ENCODE assay signal across 1 cellular context in the genomic region with DNA sequence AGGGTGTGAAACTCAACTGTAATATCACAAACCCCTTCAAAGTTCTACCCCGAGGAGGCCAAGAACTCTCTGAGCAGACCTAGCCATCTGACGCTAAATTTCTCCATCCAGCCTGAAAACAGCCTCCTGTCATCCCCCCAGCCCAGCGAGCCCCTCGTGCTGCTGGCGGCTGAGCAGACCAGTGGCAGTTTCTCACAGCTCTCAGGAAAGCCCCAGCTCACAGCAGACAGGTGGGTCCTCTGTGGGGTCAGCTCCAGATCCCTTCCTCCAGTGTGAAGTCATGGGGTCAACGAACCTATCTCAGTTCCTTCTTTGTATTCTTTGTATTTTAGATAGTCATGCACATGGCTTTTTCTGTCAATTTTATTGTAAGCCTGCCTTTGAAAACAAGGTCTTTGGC.
TF ChIP-seq lines count a peak whose summit lies in the region.

No MANE protein-coding gene starts in this region.

TF ChIP-seq in GM12878, 131 proteins besides CTCF, POLR2A, EP300 and RAD21 (continued from another document):
- TF ChIP-seq, protein P1, sequence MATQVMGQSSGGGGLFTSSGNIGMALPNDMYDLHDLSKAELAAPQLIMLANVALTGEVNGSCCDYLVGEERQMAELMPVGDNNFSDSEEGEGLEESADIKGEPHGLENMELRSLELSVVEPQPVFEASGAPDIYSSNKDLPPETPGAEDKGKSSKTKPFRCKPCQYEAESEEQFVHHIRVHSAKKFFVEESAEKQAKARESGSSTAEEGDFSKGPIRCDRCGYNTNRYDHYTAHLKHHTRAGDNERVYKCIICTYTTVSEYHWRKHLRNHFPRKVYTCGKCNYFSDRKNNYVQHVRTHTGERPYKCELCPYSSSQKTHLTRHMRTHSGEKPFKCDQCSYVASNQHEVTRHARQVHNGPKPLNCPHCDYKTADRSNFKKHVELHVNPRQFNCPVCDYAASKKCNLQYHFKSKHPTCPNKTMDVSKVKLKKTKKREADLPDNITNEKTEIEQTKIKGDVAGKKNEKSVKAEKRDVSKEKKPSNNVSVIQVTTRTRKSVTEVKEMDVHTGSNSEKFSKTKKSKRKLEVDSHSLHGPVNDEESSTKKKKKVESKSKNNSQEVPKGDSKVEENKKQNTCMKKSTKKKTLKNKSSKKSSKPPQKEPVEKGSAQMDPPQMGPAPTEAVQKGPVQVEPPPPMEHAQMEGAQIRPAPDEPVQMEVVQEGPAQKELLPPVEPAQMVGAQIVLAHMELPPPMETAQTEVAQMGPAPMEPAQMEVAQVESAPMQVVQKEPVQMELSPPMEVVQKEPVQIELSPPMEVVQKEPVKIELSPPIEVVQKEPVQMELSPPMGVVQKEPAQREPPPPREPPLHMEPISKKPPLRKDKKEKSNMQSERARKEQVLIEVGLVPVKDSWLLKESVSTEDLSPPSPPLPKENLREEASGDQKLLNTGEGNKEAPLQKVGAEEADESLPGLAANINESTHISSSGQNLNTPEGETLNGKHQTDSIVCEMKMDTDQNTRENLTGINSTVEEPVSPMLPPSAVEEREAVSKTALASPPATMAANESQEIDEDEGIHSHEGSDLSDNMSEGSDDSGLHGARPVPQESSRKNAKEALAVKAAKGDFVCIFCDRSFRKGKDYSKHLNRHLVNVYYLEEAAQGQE (IDR thresholded peaks at IDR 0.05; ENCODE audit: low read depth, low read length): no peak
- TF ChIP-seq ZBED1 (IDR thresholded peaks at IDR 0.05; ENCODE audit: borderline replicate concordance): no peak
- TF ChIP-seq KAT2A (conservative IDR thresholded peaks at IDR 0.05; ENCODE audit: control insufficient read depth, low read depth, low read length): no peak
- TF ChIP-seq, protein P2, sequence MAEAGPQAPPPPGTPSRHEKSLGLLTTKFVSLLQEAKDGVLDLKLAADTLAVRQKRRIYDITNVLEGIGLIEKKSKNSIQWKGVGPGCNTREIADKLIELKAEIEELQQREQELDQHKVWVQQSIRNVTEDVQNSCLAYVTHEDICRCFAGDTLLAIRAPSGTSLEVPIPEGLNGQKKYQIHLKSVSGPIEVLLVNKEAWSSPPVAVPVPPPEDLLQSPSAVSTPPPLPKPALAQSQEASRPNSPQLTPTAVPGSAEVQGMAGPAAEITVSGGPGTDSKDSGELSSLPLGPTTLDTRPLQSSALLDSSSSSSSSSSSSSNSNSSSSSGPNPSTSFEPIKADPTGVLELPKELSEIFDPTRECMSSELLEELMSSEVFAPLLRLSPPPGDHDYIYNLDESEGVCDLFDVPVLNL (IDR thresholded peaks at IDR 0.05; ENCODE audit: low read depth, low read length): no peak
- TF ChIP-seq ESRRA (IDR thresholded peaks at IDR 0.05; ENCODE audit: low read length): no peak
- peak; percentile 61; the same call in 1 of the 2 replicates for TF ChIP-seq DPF2 (IDR thresholded peaks at IDR 0.05)
- TF ChIP-seq, protein P3, sequence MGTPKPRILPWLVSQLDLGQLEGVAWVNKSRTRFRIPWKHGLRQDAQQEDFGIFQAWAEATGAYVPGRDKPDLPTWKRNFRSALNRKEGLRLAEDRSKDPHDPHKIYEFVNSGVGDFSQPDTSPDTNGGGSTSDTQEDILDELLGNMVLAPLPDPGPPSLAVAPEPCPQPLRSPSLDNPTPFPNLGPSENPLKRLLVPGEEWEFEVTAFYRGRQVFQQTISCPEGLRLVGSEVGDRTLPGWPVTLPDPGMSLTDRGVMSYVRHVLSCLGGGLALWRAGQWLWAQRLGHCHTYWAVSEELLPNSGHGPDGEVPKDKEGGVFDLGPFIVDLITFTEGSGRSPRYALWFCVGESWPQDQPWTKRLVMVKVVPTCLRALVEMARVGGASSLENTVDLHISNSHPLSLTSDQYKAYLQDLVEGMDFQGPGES (IDR thresholded peaks at IDR 0.05): no peak
- TF ChIP-seq NFXL1 (IDR thresholded peaks at IDR 0.05; ENCODE audit: borderline replicate concordance): no peak
- peak; percentile 53 for TF ChIP-seq MTA2 (IDR thresholded peaks at IDR 0.05; ENCODE audit: low read depth)
- TF ChIP-seq NFIC (IDR thresholded peaks at IDR 0.05; ENCODE audit: low read depth, low read length): no peak
- TF ChIP-seq FOS (IDR thresholded peaks at IDR 0.05; ENCODE audit: borderline replicate concordance, extremely low read depth, insufficient read length): no peak
- TF ChIP-seq, protein P4, sequence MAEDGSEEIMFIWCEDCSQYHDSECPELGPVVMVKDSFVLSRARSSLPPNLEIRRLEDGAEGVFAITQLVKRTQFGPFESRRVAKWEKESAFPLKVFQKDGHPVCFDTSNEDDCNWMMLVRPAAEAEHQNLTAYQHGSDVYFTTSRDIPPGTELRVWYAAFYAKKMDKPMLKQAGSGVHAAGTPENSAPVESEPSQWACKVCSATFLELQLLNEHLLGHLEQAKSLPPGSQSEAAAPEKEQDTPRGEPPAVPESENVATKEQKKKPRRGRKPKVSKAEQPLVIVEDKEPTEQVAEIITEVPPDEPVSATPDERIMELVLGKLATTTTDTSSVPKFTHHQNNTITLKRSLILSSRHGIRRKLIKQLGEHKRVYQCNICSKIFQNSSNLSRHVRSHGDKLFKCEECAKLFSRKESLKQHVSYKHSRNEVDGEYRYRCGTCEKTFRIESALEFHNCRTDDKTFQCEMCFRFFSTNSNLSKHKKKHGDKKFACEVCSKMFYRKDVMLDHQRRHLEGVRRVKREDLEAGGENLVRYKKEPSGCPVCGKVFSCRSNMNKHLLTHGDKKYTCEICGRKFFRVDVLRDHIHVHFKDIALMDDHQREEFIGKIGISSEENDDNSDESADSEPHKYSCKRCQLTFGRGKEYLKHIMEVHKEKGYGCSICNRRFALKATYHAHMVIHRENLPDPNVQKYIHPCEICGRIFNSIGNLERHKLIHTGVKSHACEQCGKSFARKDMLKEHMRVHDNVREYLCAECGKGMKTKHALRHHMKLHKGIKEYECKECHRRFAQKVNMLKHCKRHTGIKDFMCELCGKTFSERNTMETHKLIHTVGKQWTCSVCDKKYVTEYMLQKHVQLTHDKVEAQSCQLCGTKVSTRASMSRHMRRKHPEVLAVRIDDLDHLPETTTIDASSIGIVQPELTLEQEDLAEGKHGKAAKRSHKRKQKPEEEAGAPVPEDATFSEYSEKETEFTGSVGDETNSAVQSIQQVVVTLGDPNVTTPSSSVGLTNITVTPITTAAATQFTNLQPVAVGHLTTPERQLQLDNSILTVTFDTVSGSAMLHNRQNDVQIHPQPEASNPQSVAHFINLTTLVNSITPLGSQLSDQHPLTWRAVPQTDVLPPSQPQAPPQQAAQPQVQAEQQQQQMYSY (CRISPR knock-in tag; IDR thresholded peaks at IDR 0.05): no peak
